23 cellular contexts compared by ENCODE assay signal in the genomic region with DNA sequence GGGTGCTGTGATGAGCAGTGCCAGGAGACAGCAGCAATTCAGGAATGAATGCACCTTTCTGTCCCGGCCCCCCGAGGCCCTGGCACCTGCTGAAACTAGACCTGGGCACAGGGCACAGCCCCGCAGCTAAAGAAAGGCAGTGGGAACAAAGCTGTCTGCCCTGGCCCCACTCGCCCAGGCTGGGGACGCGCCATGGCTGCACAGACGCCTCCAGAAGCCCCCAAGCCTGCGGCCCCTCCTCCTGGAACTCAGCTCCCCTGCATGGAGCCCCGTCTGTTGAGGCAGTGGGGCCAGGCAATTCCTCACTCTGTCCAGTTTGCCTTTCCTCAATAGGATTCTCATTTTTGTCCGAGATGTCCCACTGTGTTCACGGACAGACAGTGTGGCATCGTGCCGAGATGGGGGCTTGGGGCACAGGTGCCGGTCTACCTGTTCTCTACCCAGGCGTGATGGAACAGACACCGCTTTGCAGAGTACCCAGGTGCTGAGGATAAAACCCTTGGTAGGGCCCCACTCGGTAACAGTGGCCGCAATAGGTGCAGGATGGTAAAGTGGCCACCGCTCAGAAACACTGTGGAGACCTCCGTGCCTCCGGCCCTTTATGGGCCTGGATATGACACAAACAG.
DNase-seq lines count a peak whose midpoint lies in the region; ATAC-seq, FAIRE-seq and TF ChIP-seq lines count a peak whose summit lies in the region.
"Had no signal": no experiment of that assay in that cellular context is flagged by ENCODE, and none has a peak within 500 bp of the region (broad histone marks: within the 10 kb centered on the region; RNA-seq: fewer than 3 reads in every experiment).

No MANE protein-coding gene starts in this region.

- no peaks in the 10 kb centered on the region for H3K36me3 Mint-ChIP-seq in CD8-positive, alpha-beta memory T cell
- H3K36me3 Mint-ChIP-seq: CD4-positive, alpha-beta memory T cell had no signal

- CTCF ChIA-PET in H1 (lab: Charles Lee; ENCODE audit: partially characterized antibody): interaction anchor here (1.3 kb wide), 1 partner anchor 14 kb away, joined by 3 read pairs; no protein-coding TSS in a partner anchor
- CTCF ChIA-PET in CD8-positive, alpha-beta memory T cell (lab: Charles Lee): no interaction called here

- peak overlapping the region; percentile 37 for H3K4ac ChIP-seq in H1 (replicated peaks; ENCODE audit: insufficient read length, low read depth, low read length)

- H4K5ac ChIP-seq in H1 (ENCODE audit: insufficient read length, low read depth, low read length): no peak overlapping the region

- TF ChIP-seq POLR2A in Peyer's patch (IDR thresholded peaks at IDR 0.05): no peak
- TF ChIP-seq POLR2A in H1 (IDR thresholded peaks at IDR 0.05; ENCODE audit: control extremely low read depth in 1 of 2, low read depth in 2 of 2, low read length in 2 of 2): no peak

- no peak overlapping the region for H2BK20ac ChIP-seq in H1 (ENCODE audit: low read length)

- no peak overlapping the region for H3K27ac ChIP-seq in Peyer's patch
- H3K27ac ChIP-seq in H1 (ENCODE audit: low read depth, low read length): no peak overlapping the region
- H3K27ac ChIP-seq in osteoblast (ENCODE audit: low read depth, low read length): no peak overlapping the region
- no peak overlapping the region for H3K27ac ChIP-seq in CD8-positive, alpha-beta memory T cell (ENCODE audit: low read depth, low read length)
- H3K27ac ChIP-seq: C4-2B, HL-60 had no signal

- intact Hi-C loops in Right ventricle myocardium superior (cut with DNase I): no loop called here

- no peaks in the 10 kb centered on the region for H4K20me1 ChIP-seq in H1 (replicated peaks in 1 of 2; ENCODE audit: control insufficient read depth in 1 of 2, insufficient read depth in 2 of 2, low read length in 2 of 2)
- no peaks in the 10 kb centered on the region for H4K20me1 ChIP-seq in osteoblast (ENCODE audit: insufficient read depth, low read length)

- TF ChIP-seq RAD21 in H1 (IDR thresholded peaks at IDR 0.05 in 1 of 2, conservative IDR thresholded peaks at IDR 0.05 in 1 of 2; ENCODE audit: low read depth in 2 of 2, low read length in 2 of 2): no peak

- H3K79me2 ChIP-seq in H1 (ENCODE audit: control insufficient read depth in 1 of 2, insufficient read depth in 2 of 2, low read length in 2 of 2) (no peaks in the 10 kb centered on the region), osteoblast (ENCODE audit: insufficient read depth, low read length) (no peaks in the 10 kb centered on the region)

- H3K9me3 ChIP-seq in Peyer's patch (no peaks in the 10 kb centered on the region), H1 (ENCODE audit: insufficient read depth in 2 of 2, low read depth in 1 of 2, low read length in 1 of 2) (no peaks in the 10 kb centered on the region), osteoblast (ENCODE audit: low read depth, low read length) (no peaks in the 10 kb centered on the region)
- no peaks in the 10 kb centered on the region for H3K9me3 ChIP-seq in CD8-positive, alpha-beta memory T cell (ENCODE audit: low read length)
- H3K9me3 ChIP-seq: BE2C had no signal

- no peak overlapping the region for H2BK15ac ChIP-seq in H1 (ENCODE audit: low read length)

- no peak overlapping the region for H2BK120ac ChIP-seq in H1 (replicated peaks; ENCODE audit: low read depth, low read length)

- FAIRE-seq in H1 (lab: Jason Lieb, UNC): no peak
- FAIRE-seq: A204.1, D721Med, G401.6, GM12891, GM19239 had no signal

- no peak overlapping the region for H3K56ac ChIP-seq in H1 (replicated peaks; ENCODE audit: insufficient read length, low read depth, low read length)

- H3K18ac ChIP-seq in H1 (ENCODE audit: extremely low read depth, low read length): no peak overlapping the region

- peak in 2 of 3 donors; percentile 31 to 37 for DNase-seq in Peyer's patch
- no peak for DNase-seq in H1 (ENCODE audit: low read depth in 1 of 2, low spot score in 2 of 2)
- DNase-seq in mesenteric fat pad (ENCODE audit: low spot score): peak; percentile 68
- DNase-seq in osteoblast (ENCODE audit: insufficient read length, low spot score, missing footprints): peak; percentile 14
- DNase-seq in Right ventricle myocardium superior: no peak
- no peak for DNase-seq in CD8-positive, alpha-beta memory T cell
- DNase-seq: BE2C; CD4-positive, alpha-beta memory T cell; COR-L47; DMS79 treated with DMSO at 0.1 percent for 48 hours; EL; GOT3; HCEC 1CT; HFFc6 had no signal

- H2AK5ac ChIP-seq in H1 (ENCODE audit: low read depth, low read length): no peak overlapping the region

- H3K27me3 Mint-ChIP-seq in CD8-positive, alpha-beta memory T cell: peaks cover 0 to 2% of the 10 kb centered on the region in 2 donors

- H3K27ac Mint-ChIP-seq in CD8-positive, alpha-beta memory T cell: no peak overlapping the region
- H3K27ac Mint-ChIP-seq: CD4-positive, alpha-beta memory T cell; HFFc6 had no signal

- no peak overlapping the region for H4K8ac ChIP-seq in H1 (ENCODE audit: extremely low read depth, insufficient read depth, low read length)

- POLR2A ChIA-PET in H1 (lab: Charles Lee; ENCODE audit: partially characterized antibody): no interaction called here
- POLR2A ChIA-PET in CD8-positive, alpha-beta memory T cell (lab: Charles Lee): no interaction called here

- H3K4me1 ChIP-seq in Peyer's patch: no peaks in the 10 kb centered on the region
- peaks cover 0 to 6% (median 2%) of the 10 kb centered on the region in 4 experiments; a peak in 3 of 7 replicates for H3K4me1 ChIP-seq in H1 (replicated peaks in 1 of 4; ENCODE audit: control insufficient read depth in 3 of 4, insufficient read depth in 4 of 4, low read length in 3 of 4)
- H3K4me1 ChIP-seq in osteoblast (ENCODE audit: insufficient read depth, low read length): no peaks in the 10 kb centered on the region
- no peaks in the 10 kb centered on the region for H3K4me1 ChIP-seq in CD8-positive, alpha-beta memory T cell (ENCODE audit: insufficient read depth, low read length)
- H3K4me1 ChIP-seq: BE2C had no signal

- no peak for TF ChIP-seq EP300 in H1 (IDR thresholded peaks at IDR 0.05; ENCODE audit: borderline replicate concordance in 1 of 2, low read depth in 2 of 2, low read length in 2 of 2)

- H3K14ac ChIP-seq in H1 (ENCODE audit: insufficient read length): no peak overlapping the region

- H3K23me2 ChIP-seq in H1 (ENCODE audit: low read depth, low read length): no peaks in the 10 kb centered on the region

- H3K4me3 Mint-ChIP-seq in CD8-positive, alpha-beta memory T cell: no peak overlapping the region
- H3K4me3 Mint-ChIP-seq: CD4-positive, alpha-beta memory T cell; HFFc6 had no signal

- H4K91ac ChIP-seq in H1 (replicated peaks; ENCODE audit: insufficient read length, low read length): no peak overlapping the region

- 87% methylated on average over 20 of the region's 21 CpGs; no CpG with 5 or more reads in 1 of the 2 experiments for WGBS in H1 (ENCODE audit: extremely low coverage in 1 of 2, insufficient coverage in 1 of 2, insufficient read length in 1 of 2, insufficient replicate concordance in 2 of 2, low coverage in 1 of 2, low lambda C conversion rate in 2 of 2, missing lambda C conversion rate in 1 of 2), 2 experiments

- H3K36me3 ChIP-seq in Peyer's patch: no peaks in the 10 kb centered on the region
- H3K36me3 ChIP-seq in H1 (ENCODE audit: control insufficient read depth in 2 of 4, insufficient read depth in 4 of 4, low read length in 3 of 4): no peaks in the 10 kb centered on the region
- H3K36me3 ChIP-seq in osteoblast (ENCODE audit: insufficient read depth, low read length): no peaks in the 10 kb centered on the region
- H3K36me3 ChIP-seq in CD8-positive, alpha-beta memory T cell (ENCODE audit: insufficient read depth, low read length): no peaks in the 10 kb centered on the region
- H3K36me3 ChIP-seq: BE2C had no signal

- H2AFZ ChIP-seq in H1 (ENCODE audit: low read length) (no peak overlapping the region), osteoblast (ENCODE audit: low read length) (no peak overlapping the region)

- H3K9ac ChIP-seq in H1 (replicated peaks in 1 of 4; ENCODE audit: extremely low read depth in 1 of 4, low read depth in 3 of 4, low read length in 3 of 4): no peak overlapping the region

- no peak overlapping the region for H3K4me3 ChIP-seq in Peyer's patch
- H3K4me3 ChIP-seq in H1 (ENCODE audit: extremely low read depth in 1 of 4, insufficient read depth in 2 of 4, low read depth in 3 of 4, low read length in 4 of 4): no peak overlapping the region
- H3K4me3 ChIP-seq in osteoblast (ENCODE audit: insufficient read depth, low read length): no peak overlapping the region
- no peak overlapping the region for H3K4me3 ChIP-seq in CD8-positive, alpha-beta memory T cell (ENCODE audit: low read length)

- H3K23ac ChIP-seq in H1 (ENCODE audit: insufficient read length): no peak overlapping the region

- ATAC-seq in Right ventricle myocardium superior (ENCODE audit: poor library complexity) (no peak), HG03025 (IDR thresholded peaks at IDR 0.05; ENCODE audit: low FRiP score, unreplicated experiment) (no peak), HG03039 (IDR thresholded peaks at IDR 0.05; ENCODE audit: unreplicated experiment) (no peak)

- peaks cover 0 to 5% (median 0%) of the 10 kb centered on the region in 5 donors for H3K9me3 Mint-ChIP-seq in CD8-positive, alpha-beta memory T cell
- H3K9me3 Mint-ChIP-seq: CD4-positive, alpha-beta memory T cell had no signal

- H3K27me3 ChIP-seq in Peyer's patch (no peaks in the 10 kb centered on the region), H1 (replicated peaks in 1 of 4; ENCODE audit: control insufficient read depth in 3 of 4, extremely low read depth in 1 of 4, insufficient read depth in 3 of 4, low read length in 3 of 4) (no peaks in the 10 kb centered on the region), osteoblast (ENCODE audit: insufficient read depth, low read length) (no peaks in the 10 kb centered on the region)
- no peaks in the 10 kb centered on the region for H3K27me3 ChIP-seq in CD8-positive, alpha-beta memory T cell (ENCODE audit: insufficient read depth, low read length, poor library complexity, severe bottlenecking)

- no peaks in the 10 kb centered on the region for H3K4me1 Mint-ChIP-seq in CD8-positive, alpha-beta memory T cell
- H3K4me1 Mint-ChIP-seq: CD4-positive, alpha-beta memory T cell had no signal

- TF ChIP-seq CTCF in Peyer's patch (IDR thresholded peaks at IDR 0.05): no peak
- no peak for TF ChIP-seq CTCF in H1 (IDR thresholded peaks at IDR 0.05; ENCODE audit: control extremely low read depth in 1 of 3, insufficient read depth in 1 of 3, low read depth in 1 of 3, low read length in 3 of 3)
- TF ChIP-seq CTCF in osteoblast (IDR thresholded peaks at IDR 0.05; ENCODE audit: extremely low read depth, low read depth, low read length): no peak

- no peaks in the 10 kb centered on the region for H3K79me1 ChIP-seq in H1 (ENCODE audit: low read depth, low read length)

- H3K4me2 ChIP-seq in H1 (ENCODE audit: insufficient read depth in 1 of 2, low read depth in 2 of 2, low read length in 2 of 2) (no peak overlapping the region), osteoblast (ENCODE audit: insufficient read depth, low read length) (no peak overlapping the region)

- no peak overlapping the region for H2BK12ac ChIP-seq in H1 (ENCODE audit: low read depth, low read length)

- no peak overlapping the region for H2BK5ac ChIP-seq in H1 (ENCODE audit: low read depth, low read length)

TF ChIP-seq in H1, 55 proteins besides CTCF, POLR2A, EP300 and RAD21 (continues in another document):
- no peak for TF ChIP-seq SP2 (IDR thresholded peaks at IDR 0.05; ENCODE audit: low read length)
- TF ChIP-seq RNF2 (IDR thresholded peaks at IDR 0.05; ENCODE audit: borderline replicate concordance, low read depth, low read length, missing control alignments, poor library complexity, severe bottlenecking): no peak

Comparison
In these comparisons a context has a peak if more than half of its experiments do, and no peak if none do; other contexts are left out.
1. DNase-seq: peak in Peyer's patch (2 of 3), mesenteric fat pad (single experiment) and osteoblast (single experiment); none in H1 (0 of 2), Right ventricle myocardium superior (single experiment) and CD8-positive, alpha-beta memory T cell (0 of 5).